Comparison of ENCODE assay signal across 1 cellular context in genomic region chr12:49741882-49742620, GRCh38.
A peak's percentile ranks its signal among the peaks of the same experiment; 100 is the strongest.
TF ChIP-seq lines count a peak whose summit lies in the region.

No MANE protein-coding gene starts in this region.

TF ChIP-seq in GM12878, 131 proteins besides CTCF, POLR2A, EP300 and RAD21 (continued from another document):
- TF ChIP-seq, protein P1, sequence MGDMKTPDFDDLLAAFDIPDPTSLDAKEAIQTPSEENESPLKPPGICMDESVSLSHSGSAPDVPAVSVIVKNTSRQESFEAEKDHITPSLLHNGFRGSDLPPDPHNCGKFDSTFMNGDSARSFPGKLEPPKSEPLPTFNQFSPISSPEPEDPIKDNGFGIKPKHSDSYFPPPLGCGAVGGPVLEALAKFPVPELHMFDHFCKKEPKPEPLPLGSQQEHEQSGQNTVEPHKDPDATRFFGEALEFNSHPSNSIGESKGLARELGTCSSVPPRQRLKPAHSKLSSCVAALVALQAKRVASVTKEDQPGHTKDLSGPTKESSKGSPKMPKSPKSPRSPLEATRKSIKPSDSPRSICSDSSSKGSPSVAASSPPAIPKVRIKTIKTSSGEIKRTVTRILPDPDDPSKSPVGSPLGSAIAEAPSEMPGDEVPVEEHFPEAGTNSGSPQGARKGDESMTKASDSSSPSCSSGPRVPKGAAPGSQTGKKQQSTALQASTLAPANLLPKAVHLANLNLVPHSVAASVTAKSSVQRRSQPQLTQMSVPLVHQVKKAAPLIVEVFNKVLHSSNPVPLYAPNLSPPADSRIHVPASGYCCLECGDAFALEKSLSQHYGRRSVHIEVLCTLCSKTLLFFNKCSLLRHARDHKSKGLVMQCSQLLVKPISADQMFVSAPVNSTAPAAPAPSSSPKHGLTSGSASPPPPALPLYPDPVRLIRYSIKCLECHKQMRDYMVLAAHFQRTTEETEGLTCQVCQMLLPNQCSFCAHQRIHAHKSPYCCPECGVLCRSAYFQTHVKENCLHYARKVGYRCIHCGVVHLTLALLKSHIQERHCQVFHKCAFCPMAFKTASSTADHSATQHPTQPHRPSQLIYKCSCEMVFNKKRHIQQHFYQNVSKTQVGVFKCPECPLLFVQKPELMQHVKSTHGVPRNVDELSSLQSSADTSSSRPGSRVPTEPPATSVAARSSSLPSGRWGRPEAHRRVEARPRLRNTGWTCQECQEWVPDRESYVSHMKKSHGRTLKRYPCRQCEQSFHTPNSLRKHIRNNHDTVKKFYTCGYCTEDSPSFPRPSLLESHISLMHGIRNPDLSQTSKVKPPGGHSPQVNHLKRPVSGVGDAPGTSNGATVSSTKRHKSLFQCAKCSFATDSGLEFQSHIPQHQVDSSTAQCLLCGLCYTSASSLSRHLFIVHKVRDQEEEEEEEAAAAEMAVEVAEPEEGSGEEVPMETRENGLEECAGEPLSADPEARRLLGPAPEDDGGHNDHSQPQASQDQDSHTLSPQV (IDR thresholded peaks at IDR 0.05), result no peak
- no peak for TF ChIP-seq REST (IDR thresholded peaks at IDR 0.05; ENCODE audit: low read depth, low read length)
- 0 out of 2 replicates have a peak, but pooled peaks have one; percentile 38 for TF ChIP-seq DPF2 (IDR thresholded peaks at IDR 0.05)
